Comparison of ENCODE assay signal across 1 cellular context in the genomic region with DNA sequence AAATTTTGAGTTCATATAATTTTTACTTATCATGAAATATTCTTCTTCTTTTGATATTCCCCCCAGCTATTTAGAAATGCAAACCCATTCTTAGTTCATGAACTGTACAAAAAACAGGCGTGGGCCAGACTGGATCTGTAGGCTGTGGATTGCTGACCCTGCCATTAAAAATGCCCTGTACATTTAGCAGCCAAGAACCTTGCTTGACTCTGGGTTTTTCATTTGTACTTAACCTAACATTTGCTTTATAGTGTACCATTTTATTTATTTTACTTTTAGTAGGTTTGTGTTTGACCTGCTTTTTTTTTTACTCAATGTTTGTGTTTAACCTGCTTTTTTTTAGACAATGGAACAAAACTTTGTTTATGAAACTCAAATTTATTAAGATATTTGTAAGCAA.
TF ChIP-seq lines count a peak whose summit lies in the region.

No MANE protein-coding gene starts in this region.

TF ChIP-seq in SK-N-SH, 30 proteins besides CTCF, POLR2A, EP300 and RAD21:
- no peak for TF ChIP-seq TAF1 (IDR thresholded peaks at IDR 0.05; ENCODE audit: borderline replicate concordance, low read depth, low read length)
- TF ChIP-seq MXI1 (IDR thresholded peaks at IDR 0.05; ENCODE audit: low read depth, low read length): no peak
- TF ChIP-seq FOSL2 (IDR thresholded peaks at IDR 0.05; ENCODE audit: borderline replicate concordance, low read depth): no peak
- TF ChIP-seq, protein P1, sequence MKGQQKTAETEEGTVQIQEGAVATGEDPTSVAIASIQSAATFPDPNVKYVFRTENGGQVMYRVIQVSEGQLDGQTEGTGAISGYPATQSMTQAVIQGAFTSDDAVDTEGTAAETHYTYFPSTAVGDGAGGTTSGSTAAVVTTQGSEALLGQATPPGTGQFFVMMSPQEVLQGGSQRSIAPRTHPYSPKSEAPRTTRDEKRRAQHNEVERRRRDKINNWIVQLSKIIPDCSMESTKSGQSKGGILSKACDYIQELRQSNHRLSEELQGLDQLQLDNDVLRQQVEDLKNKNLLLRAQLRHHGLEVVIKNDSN (IDR thresholded peaks at IDR 0.05; ENCODE audit: borderline replicate concordance, low read depth): no peak
- no peak for TF ChIP-seq GATA2 (CRISPR knock-in tag; IDR thresholded peaks at IDR 0.05)
- no peak for TF ChIP-seq EZH2phosphoT487 (IDR thresholded peaks at IDR 0.05; ENCODE audit: borderline replicate concordance, low read depth)
- TF ChIP-seq, protein P2, sequence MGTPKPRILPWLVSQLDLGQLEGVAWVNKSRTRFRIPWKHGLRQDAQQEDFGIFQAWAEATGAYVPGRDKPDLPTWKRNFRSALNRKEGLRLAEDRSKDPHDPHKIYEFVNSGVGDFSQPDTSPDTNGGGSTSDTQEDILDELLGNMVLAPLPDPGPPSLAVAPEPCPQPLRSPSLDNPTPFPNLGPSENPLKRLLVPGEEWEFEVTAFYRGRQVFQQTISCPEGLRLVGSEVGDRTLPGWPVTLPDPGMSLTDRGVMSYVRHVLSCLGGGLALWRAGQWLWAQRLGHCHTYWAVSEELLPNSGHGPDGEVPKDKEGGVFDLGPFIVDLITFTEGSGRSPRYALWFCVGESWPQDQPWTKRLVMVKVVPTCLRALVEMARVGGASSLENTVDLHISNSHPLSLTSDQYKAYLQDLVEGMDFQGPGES (IDR thresholded peaks at IDR 0.05; ENCODE audit: low read depth, low read length): no peak
- TF ChIP-seq FOXJ3 (CRISPR knock-in tag; IDR thresholded peaks at IDR 0.05): no peak
- TF ChIP-seq GABPA (IDR thresholded peaks at IDR 0.05; ENCODE audit: low read depth): no peak
- TF ChIP-seq NFIC (IDR thresholded peaks at IDR 0.05; ENCODE audit: borderline replicate concordance): no peak
- TF ChIP-seq TEAD4 (IDR thresholded peaks at IDR 0.05; ENCODE audit: borderline replicate concordance, insufficient read depth): no peak
- no peak for TF ChIP-seq JUND (IDR thresholded peaks at IDR 0.05)
- no peak for TF ChIP-seq SMC3 (IDR thresholded peaks at IDR 0.05; ENCODE audit: low read depth, low read length)
- TF ChIP-seq SIN3A (IDR thresholded peaks at IDR 0.05; ENCODE audit: borderline replicate concordance, low read depth, low read length): no peak
TF ChIP-seq in SK-N-SH: peak in this region for 0.
